Comparison of ENCODE assay signal across 15 cellular contexts in genomic region chr10:59131673-59132072, GRCh38. TPM values are rescaled to one million over a fixed set of nuclear protein-coding genes. Genes with fewer than 3 reads are reported as not detected.
DNase-seq lines count a peak whose midpoint lies in the region; ATAC-seq, FAIRE-seq and TF ChIP-seq lines count a peak whose summit lies in the region.
"Had no signal": no experiment of that assay in that cellular context is flagged by ENCODE, and none has a peak within 500 bp of the region (broad histone marks: within the 10 kb centered on the region; RNA-seq: fewer than 3 reads in every experiment).

No MANE protein-coding gene starts in this region.

- intact Hi-C loops in thyroid gland (cut with DNase I): no loop called here

- no peak for ATAC-seq in GM21825 (IDR thresholded peaks at IDR 0.05; ENCODE audit: unreplicated experiment)
- ATAC-seq: A549; CD8-positive, alpha-beta T cell had no signal

- peaks cover 0 to 5% of the 10 kb centered on the region in 2 donors for H3K4me1 ChIP-seq in thyroid gland
- H3K4me1 ChIP-seq: A549, HAP-1 had no signal

- H3K27ac ChIP-seq in thyroid gland: no peak overlapping the region
- H3K27ac ChIP-seq: A549 had no signal

- no peak for TF ChIP-seq POLR2A in thyroid gland (IDR thresholded peaks at IDR 0.05)

- peak; percentile 52 for DNase-seq in NCI-H69 (lab: John Stamatoyannopoulos, UW)
- DNase-seq in cerebellar cortex (ENCODE audit: low spot score): peak; percentile 9
- DNase-seq in medulla oblongata (ENCODE audit: extremely low spot score): peak; percentile 58
- peak; percentile 56 for DNase-seq in pons (ENCODE audit: low spot score)
- no peak for DNase-seq in thyroid gland
- DNase-seq in urothelium cell line (ENCODE audit: low spot score): no peak
- DNase-seq: CD8-positive, alpha-beta T cell; COR-L47; GOT3 had no signal

- H3K9me3 ChIP-seq in thyroid gland: no peaks in the 10 kb centered on the region
- H3K9me3 ChIP-seq: A549, HAP-1 had no signal

- no peaks in the 10 kb centered on the region for H3K36me3 ChIP-seq in thyroid gland
- H3K36me3 ChIP-seq: HAP-1 had no signal

- WGBS in thyroid gland, 2 donors: 45 to 64% methylated on average over 1 of the region's 1 CpG

- TF ChIP-seq CTCF in thyroid gland (IDR thresholded peaks at IDR 0.05): no peak

- H3K4me3 ChIP-seq in thyroid gland (replicated peaks in 1 of 3): no peak overlapping the region
- H3K4me3 ChIP-seq: A549, HAP-1 had no signal

- FAIRE-seq in urothelium cell line (lab: Jason Lieb, UNC): no peak
- FAIRE-seq: A549, G401.6, GM12891 had no signal

- no peaks in the 10 kb centered on the region for H3K27me3 ChIP-seq in thyroid gland

RNA-seq across cellular contexts. Expression of gene PHYHIPL, which starts 44.8 kb away (rescaled TPM):
- under 1 TPM in 3 of 4 donors, not detected in 1; 0.11 to 0.29 (median 0.13) TPM for total RNA-seq in thyroid gland
- total RNA-seq: CD8-positive, alpha-beta T cell; HT1080 had no signal

Comparison
In these comparisons a context has a peak if more than half of its experiments do, and no peak if none do; other contexts are left out.
1. DNase-seq: peak in NCI-H69 (single experiment), cerebellar cortex (single experiment), medulla oblongata (single experiment) and pons (single experiment); none in thyroid gland (0 of 2) and urothelium cell line (single experiment).